In genomic region chr19:3366104-3366760, GRCh38 we compare ENCODE assay signal across 8 cellular contexts. TPM values are rescaled to one million over a fixed set of nuclear protein-coding genes. Genes with fewer than 3 reads are reported as not detected.
DNase-seq lines count a peak whose midpoint lies in the region; ATAC-seq and TF ChIP-seq lines count a peak whose summit lies in the region.

TSS of gene NFIC (plus strand) at chr19:3366583. CDS start at chr19:3366637, 54 bp downstream.

- no peak for DNase-seq in LNCaP clone FGC (ENCODE audit: low read depth)
- no peak for DNase-seq in activated B cell treated with CpG ODN at 0.5 μM for 24 hours
- peak in 1 of 2 donors; percentile 62 for DNase-seq in dermis microvascular lymphatic vessel endothelial cell (ENCODE audit: low read depth in 2 of 2)
- DNase-seq in stimulated activated CD8-positive, alpha-beta memory T cell treated with anti-CD3 and anti-CD28 coated beads, Interleukin-4, amount 100 ng/mL, for 48 hours: peak; percentile 54

- H3K4me1 ChIP-seq in ES-I3 (ENCODE audit: insufficient read depth, low read length): peaks cover 3% of the 10 kb centered on the region; the same call in 1 of the 2 replicates
- H3K4me1 ChIP-seq in liver (ENCODE audit: control insufficient read depth in 4 of 4, insufficient read depth in 4 of 4, low read length in 3 of 4): peaks cover 5 to 68% (median 45%) of the 10 kb centered on the region in 4 donors

- peak within 1 kb of the TSS; percentile 74 for H3K4me3 Mint-ChIP-seq in activated B cell treated with CpG ODN at 0.5 μM for 24 hours

- H3K27me3 ChIP-seq in liver (ENCODE audit: control insufficient read depth in 4 of 4, insufficient read depth in 4 of 4, low read length in 3 of 4): no peaks in the 10 kb centered on the region

- peak within 1 kb of the TSS; percentile 56; the same call in 1 of the 2 replicates for H3K9ac ChIP-seq in ES-I3 (ENCODE audit: low read depth, low read length)
- H3K9ac ChIP-seq in liver (ENCODE audit: low read depth in 1 of 2, low read length in 2 of 2): peak within 1 kb of the TSS; percentile 97 to 99

- no peaks in the 10 kb centered on the region; the same call in 1 of the 2 replicates for H3K9me3 ChIP-seq in ES-I3 (ENCODE audit: control insufficient read depth, insufficient read depth, low read length)
- H3K9me3 ChIP-seq in liver (ENCODE audit: control insufficient read depth in 4 of 4, low read length in 3 of 4): no peaks in the 10 kb centered on the region

- peaks cover 58% of the 10 kb centered on the region for H3K4me1 Mint-ChIP-seq in activated B cell treated with CpG ODN at 0.5 μM for 24 hours

- ATAC-seq in activated B cell treated with CpG ODN at 0.5 μM for 24 hours (ENCODE audit: low read depth) (peak; percentile 14), HG03108 (IDR thresholded peaks at IDR 0.05; ENCODE audit: unreplicated experiment) (no peak), GM19397 (IDR thresholded peaks at IDR 0.05; ENCODE audit: unreplicated experiment) (no peak)

- under 1% methylated on average over 45 of the region's 54 CpGs for WGBS in liver

- peaks cover 16% of the 10 kb centered on the region for H3K27me3 Mint-ChIP-seq in activated B cell treated with CpG ODN at 0.5 μM for 24 hours

- peak within 1 kb of the TSS; percentile 95 to 97 for H3K27ac ChIP-seq in liver (ENCODE audit: low read depth in 1 of 2, low read length in 2 of 2)

- H3K27ac Mint-ChIP-seq in activated B cell treated with CpG ODN at 0.5 μM for 24 hours: no peak within 1 kb of the TSS

- intact Hi-C loops in activated B cell treated with CpG ODN at 0.5 μM for 24 hours (cut with micrococcal nuclease): no loop called here

- TF ChIP-seq RAD21 in liver (IDR thresholded peaks at IDR 0.05): no peak

- H3K4me3 ChIP-seq in LNCaP clone FGC (ENCODE audit: low read depth, low read length): peak within 1 kb of the TSS; percentile 92
- peak within 1 kb of the TSS; percentile 90 to 92 (median 90) for H3K4me3 ChIP-seq in liver (ENCODE audit: low read depth in 1 of 3, low read length in 3 of 3)

- CTCF ChIA-PET in activated B cell treated with CpG ODN at 0.5 μM for 24 hours (lab: Charles Lee): no interaction called here

- H3K36me3 Mint-ChIP-seq in activated B cell treated with CpG ODN at 0.5 μM for 24 hours (ENCODE audit: low read depth): no peaks in the 10 kb centered on the region

- POLR2A ChIA-PET in activated B cell treated with CpG ODN at 0.5 μM for 24 hours (lab: Charles Lee): interaction anchor here (0.7 kb wide), 1 partner anchor 389 kb away, joined by 3 read pairs; the partner anchor contains the start of gene TLE6

- no peaks in the 10 kb centered on the region for H3K36me3 ChIP-seq in ES-I3 (ENCODE audit: insufficient read depth, low read length)
- no peaks in the 10 kb centered on the region for H3K36me3 ChIP-seq in liver (ENCODE audit: control insufficient read depth in 4 of 4, insufficient read depth in 3 of 4, low read depth in 1 of 4, low read length in 3 of 4)

- H3K9me3 Mint-ChIP-seq in activated B cell treated with CpG ODN at 0.5 μM for 24 hours: no peaks in the 10 kb centered on the region

- TF ChIP-seq CTCF in LNCaP clone FGC (IDR thresholded peaks at IDR 0.05; ENCODE audit: control insufficient read depth, extremely low read depth, insufficient read depth): no peak
- no peak for TF ChIP-seq CTCF in activated B cell treated with CpG ODN at 0.5 μM for 24 hours (IDR thresholded peaks at IDR 0.05)
- no peak for TF ChIP-seq CTCF in liver (IDR thresholded peaks at IDR 0.05; ENCODE audit: low read depth, low read length, missing input control)

TF ChIP-seq in liver, 16 proteins besides CTCF, POLR2A, EP300 and RAD21:
- TF ChIP-seq FOXA2 (IDR thresholded peaks at IDR 0.05) (no peak), EGR1 (IDR thresholded peaks at IDR 0.05; ENCODE audit: low read depth in 2 of 2) (peak in 1 of 2 donors; percentile 37), SP1 (IDR thresholded peaks at IDR 0.05) (no peak), RXRA (IDR thresholded peaks at IDR 0.05) (no peak), TAF1 (conservative IDR thresholded peaks at IDR 0.05) (peak; percentile 14), NR2F2 (IDR thresholded peaks at IDR 0.05) (no peak), JUND (IDR thresholded peaks at IDR 0.05) (no peak), GABPA (IDR thresholded peaks at IDR 0.05 in 1 of 2, conservative IDR thresholded peaks at IDR 0.05 in 1 of 2) (no peak)
- TF ChIP-seq, protein P1, sequence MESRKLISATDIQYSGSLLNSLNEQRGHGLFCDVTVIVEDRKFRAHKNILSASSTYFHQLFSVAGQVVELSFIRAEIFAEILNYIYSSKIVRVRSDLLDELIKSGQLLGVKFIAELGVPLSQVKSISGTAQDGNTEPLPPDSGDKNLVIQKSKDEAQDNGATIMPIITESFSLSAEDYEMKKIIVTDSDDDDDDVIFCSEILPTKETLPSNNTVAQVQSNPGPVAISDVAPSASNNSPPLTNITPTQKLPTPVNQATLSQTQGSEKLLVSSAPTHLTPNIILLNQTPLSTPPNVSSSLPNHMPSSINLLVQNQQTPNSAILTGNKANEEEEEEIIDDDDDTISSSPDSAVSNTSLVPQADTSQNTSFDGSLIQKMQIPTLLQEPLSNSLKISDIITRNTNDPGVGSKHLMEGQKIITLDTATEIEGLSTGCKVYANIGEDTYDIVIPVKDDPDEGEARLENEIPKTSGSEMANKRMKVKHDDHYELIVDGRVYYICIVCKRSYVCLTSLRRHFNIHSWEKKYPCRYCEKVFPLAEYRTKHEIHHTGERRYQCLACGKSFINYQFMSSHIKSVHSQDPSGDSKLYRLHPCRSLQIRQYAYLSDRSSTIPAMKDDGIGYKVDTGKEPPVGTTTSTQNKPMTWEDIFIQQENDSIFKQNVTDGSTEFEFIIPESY (IDR thresholded peaks at IDR 0.05): no peak
TF ChIP-seq in liver: peak in this region for 2.

RNA-seq across cellular contexts. Expression of gene NFIC, which starts in this region (rescaled TPM):
- total RNA-seq in activated B cell treated with CpG ODN at 0.5 μM for 24 hours (17.3 and 18.8 TPM in 2 replicates), dermis microvascular lymphatic vessel endothelial cell (11.9 and 18.2 TPM in 2 replicates), liver (100 to 1,000 TPM in 1 of 2 donors, 10 to 100 TPM in 1; 12.8 to 100 TPM)
- polyA plus RNA-seq in liver: 10 to 100 TPM; 71.8 to 78.5 TPM
